ENCODE assay signal across 23 cellular contexts in the genomic region with DNA sequence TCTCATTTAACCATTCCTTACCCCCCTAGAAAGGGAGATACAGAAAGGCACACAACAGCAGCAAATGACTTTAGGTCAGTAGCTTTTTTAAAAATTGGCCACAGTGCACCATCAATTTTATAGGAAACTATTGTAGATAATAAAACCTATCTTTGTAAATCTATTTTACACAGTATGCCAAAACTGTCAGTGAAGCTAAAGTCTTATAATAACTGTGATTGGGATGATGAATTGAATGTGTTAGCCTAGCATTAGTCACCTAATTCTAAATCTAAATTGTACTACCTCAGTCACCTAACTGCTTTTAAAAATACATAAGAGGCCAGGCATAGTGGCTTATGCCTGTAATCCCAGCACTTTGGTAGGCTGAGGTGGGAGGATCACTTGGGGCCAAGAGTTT. TPM values are rescaled to one million over a fixed set of nuclear protein-coding genes. Genes with fewer than 3 reads are reported as not detected.
DNase-seq lines count a peak whose midpoint lies in the region; ATAC-seq and TF ChIP-seq lines count a peak whose summit lies in the region.
"Had no signal": no experiment of that assay in that cellular context is flagged by ENCODE, and none has a peak within 500 bp of the region (broad histone marks: within the 10 kb centered on the region; RNA-seq: fewer than 3 reads in every experiment).

No MANE protein-coding gene starts in this region.

- POLR2A ChIA-PET in HCT116 (lab: Charles Lee) (interaction anchor here (0.6 kb wide), 1 partner anchor 29 kb away, joined by 3 read pairs; no protein-coding TSS in a partner anchor), Caco-2 (lab: Charles Lee) (no interaction called here)

- H3K27ac Mint-ChIP-seq in Caco-2 (ENCODE audit: unreplicated experiment): no peak overlapping the region
- H3K27ac Mint-ChIP-seq: activated CD8-positive, alpha-beta memory T cell treated with anti-CD3 and anti-CD28 coated beads, Interleukin-2, amount 10 ng/mL, durations not matched to agents 7 days and 5 days; memory B cell; progenitor cell of endocrine pancreas; T-helper 1 cell treated with Interleukin-12 subunit alpha and Interleukin-12 subunit beta and Interleukin-4 antibody, amounts not matched to agents 30 μg/mL and 1 μg/mL, for 36 hours had no signal

- peaks cover 9% of the 10 kb centered on the region for H3K36me3 Mint-ChIP-seq in Caco-2 (ENCODE audit: insufficient read depth, unreplicated experiment)
- H3K36me3 Mint-ChIP-seq: activated CD8-positive, alpha-beta memory T cell treated with anti-CD3 and anti-CD28 coated beads, Interleukin-2, amount 10 ng/mL, durations not matched to agents 7 days and 5 days had no signal

- no peak overlapping the region for H3K4me3 Mint-ChIP-seq in Caco-2 (ENCODE audit: unreplicated experiment)
- H3K4me3 Mint-ChIP-seq: activated CD8-positive, alpha-beta memory T cell treated with anti-CD3 and anti-CD28 coated beads, Interleukin-2, amount 10 ng/mL, durations not matched to agents 7 days and 5 days; activated T-cell treated with anti-CD3 and anti-CD28 coated beads, Interleukin-2, amount 50 U/mL, for 72 hours; memory B cell; T-helper 1 cell treated with Interleukin-12 subunit alpha and Interleukin-12 subunit beta and Interleukin-4 antibody, amounts not matched to agents 30 μg/mL and 1 μg/mL, for 36 hours had no signal

- RAD21 ChIA-PET in HCT116 (lab: Charles Lee; ENCODE audit: low non-redundant PET in 1 of 2, low total read pairs in 2 of 2, uncharacterized antibody in 2 of 2, unreplicated experiment in 2 of 2): no interaction called here

- H3K9me3 ChIP-seq in HCT116 (ENCODE audit: control insufficient read depth in 1 of 2, insufficient read depth in 1 of 2, low read depth in 1 of 2, low read length in 2 of 2): no peaks in the 10 kb centered on the region
- H3K9me3 ChIP-seq in SJSA1 (replicated peaks): no peaks in the 10 kb centered on the region
- H3K9me3 ChIP-seq in osteoblast (ENCODE audit: low read depth, low read length): no peaks in the 10 kb centered on the region
- H3K9me3 ChIP-seq in Caco-2: no peaks in the 10 kb centered on the region
- H3K9me3 ChIP-seq: right lobe of liver, tibial nerve had no signal

- H4K20me1 ChIP-seq in HCT116 (ENCODE audit: insufficient read depth): no peaks in the 10 kb centered on the region
- peaks cover 10% of the 10 kb centered on the region for H4K20me1 ChIP-seq in osteoblast (ENCODE audit: insufficient read depth, low read length)

- H3K79me2 ChIP-seq in HCT116 (ENCODE audit: insufficient read depth, low read length) (peaks cover 82% of the 10 kb centered on the region), osteoblast (ENCODE audit: insufficient read depth, low read length) (peaks cover 83% of the 10 kb centered on the region)

- H3K4me2 ChIP-seq in HCT116 (ENCODE audit: low read length) (peak overlapping the region; percentile 77), osteoblast (ENCODE audit: insufficient read depth, low read length) (peak overlapping the region; percentile 69)

- peak overlapping the region; percentile 95 for H3K27ac ChIP-seq in HCT116 (ENCODE audit: low read depth, low read length)
- H3K27ac ChIP-seq in SJSA1: peak overlapping the region; percentile 91
- peak overlapping the region; percentile 84 for H3K27ac ChIP-seq in osteoblast (ENCODE audit: low read depth, low read length)
- H3K27ac ChIP-seq: right lobe of liver, tibial nerve had no signal

- peaks cover 9% of the 10 kb centered on the region for H3K4me1 Mint-ChIP-seq in Caco-2 (ENCODE audit: low read depth, unreplicated experiment)
- H3K4me1 Mint-ChIP-seq: activated CD8-positive, alpha-beta memory T cell treated with anti-CD3 and anti-CD28 coated beads, Interleukin-2, amount 10 ng/mL, durations not matched to agents 7 days and 5 days; memory B cell had no signal

- H3K27me3 Mint-ChIP-seq in Caco-2 (ENCODE audit: insufficient read depth, unreplicated experiment): no peaks in the 10 kb centered on the region
- H3K27me3 Mint-ChIP-seq: activated CD8-positive, alpha-beta memory T cell treated with anti-CD3 and anti-CD28 coated beads, Interleukin-2, amount 10 ng/mL, durations not matched to agents 7 days and 5 days; memory B cell; progenitor cell of endocrine pancreas had no signal

- no peak for TF ChIP-seq RAD21 in HCT116 (IDR thresholded peaks at IDR 0.05; ENCODE audit: low read depth)

- DNase-seq in HCT116 (ENCODE audit: low read depth, low spot score): no peak
- no peak for DNase-seq in SJSA1 (ENCODE audit: low read depth in 1 of 2, low spot score in 2 of 2)
- no peak for DNase-seq in osteoblast (ENCODE audit: insufficient read length, low spot score, missing footprints)
- DNase-seq in Caco-2: no peak
- DNase-seq in NOMO-1 treated with dmso at 0.1 percent for 144 hours (lab: John Stamatoyannopoulos, UW; ENCODE audit: unreplicated experiment): no peak
- no peak for DNase-seq in activated T-cell treated with anti-CD3 and anti-CD28 coated beads, Interleukin-2, amount 50 U/mL, for 1 hour
- DNase-seq: activated CD4-positive, alpha-beta T cell treated with anti-CD3 and anti-CD28 coated beads, Interleukin-2, amount 50 U/mL, for 4 hours; activated CD8-positive, alpha-beta memory T cell treated with anti-CD3 and anti-CD28 coated beads, Interleukin-2, amount 10 ng/mL, durations not matched to agents 7 days and 5 days; activated T-cell treated with anti-CD3 and anti-CD28 coated beads, Interleukin-2, amount 50 U/mL, for 72 hours; cerebellar nuclear complex; DMS153; NCI-H1436 treated with DMSO at 0.1 percent for 48 hours; NCI-H345; right lobe of liver; RPMI8226; stimulated activated CD4-positive, alpha-beta T cell treated with anti-CD3 and anti-CD28 coated beads, Interleukin-4, amount 100 ng/mL, for 24 hours had no signal

- H3K4me1 ChIP-seq in HCT116 (ENCODE audit: control insufficient read depth in 1 of 2, insufficient read depth in 2 of 2, low read length in 2 of 2) (peaks cover 78 to 91% of the 10 kb centered on the region in 2 experiments), SJSA1 (replicated peaks) (peaks cover 67% of the 10 kb centered on the region), osteoblast (ENCODE audit: insufficient read depth, low read length) (peaks cover 65% of the 10 kb centered on the region), Caco-2 (peaks cover 16% of the 10 kb centered on the region)

- H3K4me3 ChIP-seq in HCT116 (replicated peaks in 1 of 2; ENCODE audit: low read depth in 1 of 2, low read length in 2 of 2) (peak overlapping the region in 1 of 2 experiments; percentile 45; a peak in 2 of 4 replicates), SJSA1 (no peak overlapping the region), osteoblast (ENCODE audit: insufficient read depth, low read length) (no peak overlapping the region), Caco-2 (ENCODE audit: low read depth, low read length) (no peak overlapping the region)
- H3K4me3 ChIP-seq: right lobe of liver, tibial nerve had no signal

- no peaks in the 10 kb centered on the region for H3K9me2 ChIP-seq in HCT116 (ENCODE audit: insufficient read depth)

- BruUV-seq in HCT116 (replicated peaks; lab: Mats Ljungman, UMichigan) (no TSS peak), Caco-2 (replicated peaks; lab: Mats Ljungman, UMichigan) (no TSS peak)

- CTCF ChIA-PET in HCT116 (lab: Charles Lee): no interaction called here
- CTCF ChIA-PET in Caco-2 (lab: Charles Lee): no interaction called here

- no peaks in the 10 kb centered on the region for H3K9me3 Mint-ChIP-seq in Caco-2 (ENCODE audit: unreplicated experiment)
- H3K9me3 Mint-ChIP-seq: memory B cell; T-helper 1 cell treated with Interleukin-12 subunit alpha and Interleukin-12 subunit beta and Interleukin-4 antibody, amounts not matched to agents 30 μg/mL and 1 μg/mL, for 36 hours had no signal

- H2AFZ ChIP-seq in HCT116 (ENCODE audit: low read depth, low read length, poor library complexity, severe bottlenecking): no peak overlapping the region
- no peak overlapping the region for H2AFZ ChIP-seq in osteoblast (ENCODE audit: low read length)

- H3K9ac ChIP-seq in HCT116 (ENCODE audit: low read length): peak overlapping the region; percentile 48

- H3K27me3 ChIP-seq in HCT116 (ENCODE audit: insufficient read depth, low read length) (no peaks in the 10 kb centered on the region), SJSA1 (replicated peaks) (no peaks in the 10 kb centered on the region), osteoblast (ENCODE audit: insufficient read depth, low read length) (no peaks in the 10 kb centered on the region), Caco-2 (replicated peaks; ENCODE audit: control insufficient read depth, insufficient read depth, low read length) (no peaks in the 10 kb centered on the region)
- H3K27me3 ChIP-seq: right lobe of liver, tibial nerve had no signal

- ATAC-seq in HCT116 (no peak), esophagus mucosa (peak; percentile 49), GM18868 (IDR thresholded peaks at IDR 0.05; ENCODE audit: unreplicated experiment) (no peak)
- ATAC-seq: activated CD8-positive, alpha-beta memory T cell treated with anti-CD3 and anti-CD28 coated beads, Interleukin-2, amount 10 ng/mL, durations not matched to agents 7 days and 5 days; left lobe of liver; right lobe of liver had no signal

- H3K36me3 ChIP-seq in HCT116 (ENCODE audit: control insufficient read depth in 1 of 2, insufficient read depth in 2 of 2, low read length in 2 of 2): 0 out of 4 replicates have a peak, but pooled peaks cover 0 to 4% of the 10 kb centered on the region in 2 experiments
- H3K36me3 ChIP-seq in SJSA1: peaks cover 20% of the 10 kb centered on the region
- H3K36me3 ChIP-seq in osteoblast (ENCODE audit: insufficient read depth, low read length): peaks cover 33% of the 10 kb centered on the region
- H3K36me3 ChIP-seq in Caco-2 (ENCODE audit: control insufficient read depth, insufficient read depth, low read length): no peaks in the 10 kb centered on the region
- H3K36me3 ChIP-seq: right lobe of liver, tibial nerve had no signal

- intact Hi-C loops in HCT116 (cut with micrococcal nuclease) (no loop called here), Caco-2 (cut with micrococcal nuclease; ENCODE audit: unreplicated experiment) (no loop called here)

- no peak for TF ChIP-seq POLR2A in HCT116 (IDR thresholded peaks at IDR 0.05; ENCODE audit: borderline replicate concordance, extremely low read depth, insufficient read depth, insufficient read length)

- no peak for TF ChIP-seq CTCF in HCT116 (IDR thresholded peaks at IDR 0.05 in 2 of 3, conservative IDR thresholded peaks at IDR 0.05 in 1 of 3; ENCODE audit: borderline replicate concordance in 1 of 3, insufficient read depth in 1 of 3, low read depth in 2 of 3, low read length in 2 of 3)
- no peak for TF ChIP-seq CTCF in osteoblast (IDR thresholded peaks at IDR 0.05; ENCODE audit: extremely low read depth, low read depth, low read length)
- TF ChIP-seq CTCF in Caco-2 (IDR thresholded peaks at IDR 0.05; ENCODE audit: insufficient read depth in 1 of 2, low read depth in 1 of 2, low read length in 1 of 2, severe bottlenecking in 1 of 2, unreplicated experiment in 1 of 2): no peak

TF ChIP-seq in HCT116, 20 proteins besides CTCF, POLR2A, EP300 and RAD21 (continues in another document):
- TF ChIP-seq FOSL1 (IDR thresholded peaks at IDR 0.05; ENCODE audit: low read depth): no peak

RNA-seq across cellular contexts. Expression of a gene that starts 44.2 kb away (rescaled TPM):
- total RNA-seq in HCT116 (2021; ENCODE audit: unreplicated experiment) (59.5 TPM), esophagus mucosa (5.4 TPM), osteoblast (33.0 and 37.6 TPM in 2 replicates), Caco-2 (2022) (25.1 and 28.1 TPM in 2 replicates)
- polyA plus RNA-seq in HCT116 (2012): 23.7 and 24.4 TPM in 2 replicates
- 9.0 and 14.1 TPM in 2 replicates for total RNA-seq in SJSA1 (2014; rRNA removed; shearing (Covaris generic))
